In genomic region chr21:34074283-34075098, GRCh38 we compare ENCODE assay signal across 8 cellular contexts. TPM values are rescaled to one million over a fixed set of nuclear protein-coding genes. Genes with fewer than 3 reads are reported as not detected.
A peak's percentile ranks its signal among the peaks of the same experiment; 100 is the strongest.
DNase-seq lines count a peak whose midpoint lies in the region; ATAC-seq and TF ChIP-seq lines count a peak whose summit lies in the region.

No MANE protein-coding gene starts in this region.

- POLR2A ChIA-PET in activated CD8-positive, alpha-beta T cell treated with anti-CD3 and anti-CD28 coated beads for 36 hours (lab: Charles Lee) = interaction anchor here (0.6 to 2.7 kb wide), 14 partner anchors 12 to 166 kb away, joined by 3 to 13 read pairs (median 4); no protein-coding TSS in a partner anchor

- peak overlapping the region; percentile 95 for H3K4me3 Mint-ChIP-seq in activated CD8-positive, alpha-beta T cell treated with anti-CD3 and anti-CD28 coated beads for 36 hours

- H3K9me3 Mint-ChIP-seq in activated CD8-positive, alpha-beta T cell treated with anti-CD3 and anti-CD28 coated beads for 36 hours = no peaks in the 10 kb centered on the region

- CTCF ChIA-PET in activated CD8-positive, alpha-beta T cell treated with anti-CD3 and anti-CD28 coated beads for 36 hours (lab: Charles Lee) = interaction anchor here (1.1 to 6.6 kb wide), 6 partner anchors 54 to 273 kb away, joined by 3 to 57 read pairs (median 5); no protein-coding TSS in a partner anchor

- peak overlapping the region; percentile 77 for H3K4me3 ChIP-seq in cardiac muscle cell
- peak overlapping the region; percentile 90 for H3K4me3 ChIP-seq in retinal pigment epithelial cell (ENCODE audit: low read length)

- peaks cover 48% of the 10 kb centered on the region for H3K4me1 Mint-ChIP-seq in activated CD8-positive, alpha-beta T cell treated with anti-CD3 and anti-CD28 coated beads for 36 hours (ENCODE audit: low read depth)

- H3K27ac ChIP-seq in cardiac muscle cell = peak overlapping the region; percentile 55

- ATAC-seq in Right ventricle myocardium superior (ENCODE audit: poor library complexity) = no peak
- no peak for ATAC-seq in activated CD8-positive, alpha-beta T cell treated with anti-CD3 and anti-CD28 coated beads for 36 hours

- peak; percentile 9 to 34 for DNase-seq in cardiac muscle cell (ENCODE audit: low read depth in 1 of 2, low spot score in 1 of 2)
- DNase-seq in Right ventricle myocardium superior = no peak
- DNase-seq in activated CD8-positive, alpha-beta T cell treated with anti-CD3 and anti-CD28 coated beads for 36 hours = peak; percentile 15
- DNase-seq in globus pallidus (ENCODE audit: low spot score) = peak; percentile 11
- DNase-seq in retinal pigment epithelial cell (ENCODE audit: low read depth) = no peak
- DNase-seq in stimulated activated CD4-positive, alpha-beta T cell treated with anti-CD3 and anti-CD28 coated beads, Interleukin-2, amount 100 ng/mL, for 48 hours = no peak
- DNase-seq in NCI-H1694 (lab: John Stamatoyannopoulos, UW) = no peak
- no peak for DNase-seq in EL

- H3K36me3 ChIP-seq in cardiac muscle cell = no peaks in the 10 kb centered on the region

- no peaks in the 10 kb centered on the region for H3K27me3 Mint-ChIP-seq in activated CD8-positive, alpha-beta T cell treated with anti-CD3 and anti-CD28 coated beads for 36 hours

- no peaks in the 10 kb centered on the region for H3K27me3 ChIP-seq in cardiac muscle cell

- intact Hi-C loops in Right ventricle myocardium superior (cut with DNase I) = loop anchor here (5.0 kb wide), 2 partner anchors 128 to 152 kb away; no protein-coding TSS in a partner anchor
- intact Hi-C loops in activated CD8-positive, alpha-beta T cell treated with anti-CD3 and anti-CD28 coated beads for 36 hours (cut with micrococcal nuclease) = loop anchor here (5.0 kb wide), 3 partner anchors 53 to 127 kb away; no protein-coding TSS in a partner anchor

- H3K9me3 ChIP-seq in cardiac muscle cell (ENCODE audit: low read depth) = no peaks in the 10 kb centered on the region

- peaks cover 42% of the 10 kb centered on the region for H3K4me1 ChIP-seq in cardiac muscle cell (ENCODE audit: low read depth)

- peak overlapping the region; percentile 91 for H3K27ac Mint-ChIP-seq in activated CD8-positive, alpha-beta T cell treated with anti-CD3 and anti-CD28 coated beads for 36 hours

- TF ChIP-seq CTCF in cardiac muscle cell (IDR thresholded peaks at IDR 0.05; ENCODE audit: low read depth, low read length) = no peak
- TF ChIP-seq CTCF in activated CD8-positive, alpha-beta T cell treated with anti-CD3 and anti-CD28 coated beads for 36 hours (IDR thresholded peaks at IDR 0.05) = peak; percentile 17
- no peak for TF ChIP-seq CTCF in retinal pigment epithelial cell (conservative IDR thresholded peaks at IDR 0.05; ENCODE audit: low read depth, low read length)

- peaks cover 45% of the 10 kb centered on the region for H3K36me3 Mint-ChIP-seq in activated CD8-positive, alpha-beta T cell treated with anti-CD3 and anti-CD28 coated beads for 36 hours (ENCODE audit: low read depth)

RNA-seq across cellular contexts. Expression of gene MRPS6, which starts 1.1 kb away (rescaled TPM):
- 83.7 and 83.8 TPM in 2 replicates for total RNA-seq in cardiac muscle cell
- polyA plus RNA-seq in cardiac muscle cell = 314 and 335 TPM in 2 replicates
- 74.4 TPM for total RNA-seq in Right ventricle myocardium superior
- total RNA-seq in activated CD8-positive, alpha-beta T cell treated with anti-CD3 and anti-CD28 coated beads for 36 hours = 10 to 100 TPM; 93.9 to 95.2 TPM

RNA-seq across cellular contexts. Expression of gene SLC5A3, which starts 1.1 kb away (rescaled TPM):
- total RNA-seq in cardiac muscle cell (11.5 and 17.0 TPM in 2 replicates), Right ventricle myocardium superior (5.1 TPM)
- polyA plus RNA-seq in cardiac muscle cell = 3.0 and 4.1 TPM in 2 replicates
- total RNA-seq in activated CD8-positive, alpha-beta T cell treated with anti-CD3 and anti-CD28 coated beads for 36 hours = 10 to 100 TPM; 21.1 to 21.9 TPM

Comparison
In these comparisons a context has a peak if more than half of its experiments do, and no peak if none do; other contexts are left out.
1. DNase-seq: peak in cardiac muscle cell (2 of 2), activated CD8-positive, alpha-beta T cell treated with anti-CD3 and anti-CD28 coated beads for 36 hours (single experiment) and globus pallidus (single experiment); none in Right ventricle myocardium superior (single experiment), retinal pigment epithelial cell (single experiment), stimulated activated CD4-positive, alpha-beta T cell treated with anti-CD3 and anti-CD28 coated beads, Interleukin-2, amount 100 ng/mL, for 48 hours (0 of 2), NCI-H1694 (single experiment) and EL (single experiment).